Comparison of ENCODE assay signal across 1 cellular context in genomic region chr3:125035217-125035616, GRCh38.
TF ChIP-seq lines count a peak whose summit lies in the region.

No MANE protein-coding gene starts in this region.

TF ChIP-seq in SK-N-SH treated with all-trans-retinoic acid at 6 μM for 48 hours, 23 proteins besides CTCF, POLR2A, EP300 and RAD21 (continued from another document):
- TF ChIP-seq TSHZ2 (CRISPR knock-in tag; IDR thresholded peaks at IDR 0.05): no peak
- no peak for TF ChIP-seq RARB (CRISPR knock-in tag; IDR thresholded peaks at IDR 0.05)
- TF ChIP-seq ZNF8 (CRISPR knock-in tag; IDR thresholded peaks at IDR 0.05): no peak
- TF ChIP-seq ESRRG (CRISPR knock-in tag; IDR thresholded peaks at IDR 0.05): no peak
- TF ChIP-seq ZNF70 (CRISPR knock-in tag; IDR thresholded peaks at IDR 0.05): no peak
